In the genomic region with DNA sequence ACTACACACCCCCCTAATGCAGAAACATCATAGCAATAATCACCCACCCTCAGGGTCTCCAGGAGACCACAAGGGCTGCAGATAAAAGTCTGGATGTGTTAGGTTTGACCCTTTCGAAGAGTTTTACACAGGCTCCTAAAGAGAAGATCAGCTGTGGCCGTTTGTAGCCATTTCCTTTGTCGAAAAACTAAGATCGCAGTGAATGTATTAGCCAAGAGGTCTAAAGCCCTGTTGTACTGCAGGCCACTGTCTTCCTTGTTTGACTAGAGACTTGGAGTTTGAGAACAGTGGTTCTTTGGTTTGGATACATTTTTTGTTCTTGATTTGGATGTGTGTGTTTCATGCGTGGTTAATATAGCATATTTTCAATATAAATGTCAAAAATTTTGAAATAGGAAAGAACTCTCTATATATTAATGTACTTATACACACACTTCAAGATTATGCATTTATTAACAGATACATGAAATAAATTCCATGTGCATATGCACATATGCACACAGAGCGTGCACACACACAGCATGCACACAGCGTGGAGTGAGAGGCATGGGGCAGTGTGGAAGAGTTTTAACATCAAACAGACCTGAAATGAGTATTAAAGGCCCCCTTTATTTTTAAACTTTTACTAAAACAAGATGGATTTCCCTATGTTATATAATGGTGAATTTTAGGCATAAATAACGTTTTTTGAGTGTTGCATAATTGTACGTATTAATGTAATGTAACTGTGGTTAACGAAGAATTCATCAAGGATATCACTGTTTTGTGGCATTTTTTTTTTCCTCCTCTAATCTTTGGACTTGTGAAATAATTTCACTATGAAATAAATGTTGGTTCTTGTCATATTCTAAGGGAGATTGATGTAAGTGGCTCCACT, we compare ENCODE assay signal across 11 cellular contexts. TPM values are rescaled to one million over a fixed set of nuclear protein-coding genes. Genes with fewer than 3 reads are reported as not detected.
DNase-seq lines count a peak whose midpoint lies in the region; ATAC-seq, FAIRE-seq and TF ChIP-seq lines count a peak whose summit lies in the region.
"Had no signal": no experiment of that assay in that cellular context is flagged by ENCODE, and none has a peak within 500 bp of the region (broad histone marks: within the 10 kb centered on the region; RNA-seq: fewer than 3 reads in every experiment).

No MANE protein-coding gene starts in this region.

- H3K36me3 Mint-ChIP-seq in activated naive CD4-positive, alpha-beta T cell treated with anti-CD3 and anti-CD28 coated beads, Interleukin-2, amount 50 U/mL, for 72 hours = peaks cover 60 to 75% of the 10 kb centered on the region in 2 donors

- H3K36me3 ChIP-seq in DOHH2 (ENCODE audit: control insufficient read depth, low read length) (peaks cover 57% of the 10 kb centered on the region), Loucy (ENCODE audit: insufficient read depth, low read length) (no peaks in the 10 kb centered on the region), neuron (ENCODE audit: insufficient read depth, low read length) (no peaks in the 10 kb centered on the region), HAP-1 (replicated peaks) (no peaks in the 10 kb centered on the region)

- H3K9me3 ChIP-seq in DOHH2 (ENCODE audit: control insufficient read depth, insufficient read depth, low read length) (no peaks in the 10 kb centered on the region), Loucy (ENCODE audit: insufficient read depth, low read depth, low read length) (no peaks in the 10 kb centered on the region), neuron (ENCODE audit: low read length) (peaks cover 2% of the 10 kb centered on the region), HAP-1 (no peaks in the 10 kb centered on the region)

- in situ Hi-C loops in HAP-1 (cut with MboI; ENCODE audit: low sequenced_read_pairs) = no loop called here

- H3K9me2 ChIP-seq in DOHH2 (replicated peaks; ENCODE audit: control insufficient read depth, low read length) (no peaks in the 10 kb centered on the region), Loucy (replicated peaks; ENCODE audit: low read depth, low read length) (no peaks in the 10 kb centered on the region)

- no peak for FAIRE-seq in HTR-8/SVneo (lab: Jason Lieb, UNC)

- peak overlapping the region; percentile 80 for H3K4me2 ChIP-seq in DOHH2 (ENCODE audit: low read length)
- peak overlapping the region; percentile 79 for H3K4me2 ChIP-seq in Loucy (ENCODE audit: low read depth, low read length, poor library complexity, severe bottlenecking)

- H3F3A ChIP-seq in DOHH2 (ENCODE audit: control insufficient read depth, insufficient read depth) (peaks cover 46% of the 10 kb centered on the region), Loucy (ENCODE audit: low read depth) (no peaks in the 10 kb centered on the region)

- peaks cover 8% of the 10 kb centered on the region; the same call in 1 of the 2 replicates for H3K27me3 ChIP-seq in DOHH2 (ENCODE audit: control insufficient read depth, low read length)
- H3K27me3 ChIP-seq in Loucy (ENCODE audit: insufficient read depth, low read length, poor library complexity, severe bottlenecking) = no peaks in the 10 kb centered on the region
- peaks cover 12% of the 10 kb centered on the region for H3K27me3 ChIP-seq in neuron (ENCODE audit: insufficient read depth, low read length)
- H3K27me3 ChIP-seq in HAP-1 (ENCODE audit: low read depth) = peaks cover 44% of the 10 kb centered on the region

- H3K4me3 ChIP-seq in DOHH2 (ENCODE audit: low read length) (peak overlapping the region; percentile 91), Loucy (ENCODE audit: low read length, poor library complexity, severe bottlenecking) (peak overlapping the region; percentile 94), neuron (ENCODE audit: low read length) (peak overlapping the region; percentile 50), HAP-1 (no peak overlapping the region)

- peaks cover 35% of the 10 kb centered on the region for H3K4me1 ChIP-seq in DOHH2 (ENCODE audit: control insufficient read depth, low read length)
- peaks cover 55% of the 10 kb centered on the region for H3K4me1 ChIP-seq in Loucy (ENCODE audit: insufficient read depth, low read length, poor library complexity, severe bottlenecking)
- H3K4me1 ChIP-seq in neuron (ENCODE audit: insufficient read depth, low read length) = peaks cover 21% of the 10 kb centered on the region
- no peaks in the 10 kb centered on the region for H3K4me1 ChIP-seq in HAP-1

- no peaks in the 10 kb centered on the region for H4K20me1 ChIP-seq in DOHH2 (ENCODE audit: control insufficient read depth, insufficient read depth, low read depth, low read length)
- H4K20me1 ChIP-seq in Loucy (ENCODE audit: insufficient read depth, low read length, poor library complexity, severe bottlenecking) = no peaks in the 10 kb centered on the region

- no peaks in the 10 kb centered on the region for H3K9me3 Mint-ChIP-seq in activated naive CD4-positive, alpha-beta T cell treated with anti-CD3 and anti-CD28 coated beads, Interleukin-2, amount 50 U/mL, for 72 hours

- TF ChIP-seq CTCF in DOHH2 (IDR thresholded peaks at IDR 0.05; ENCODE audit: low read depth, low read length, poor library complexity, severe bottlenecking) (no peak), Loucy (conservative IDR thresholded peaks at IDR 0.05; ENCODE audit: low read length) (no peak)

- H2AFZ ChIP-seq in Loucy (ENCODE audit: low read length) (no peak overlapping the region), neuron (ENCODE audit: low read depth, low read length) (no peak overlapping the region)

- peak overlapping the region; percentile 90 for H3K9ac ChIP-seq in Loucy (ENCODE audit: low read depth, low read length, poor library complexity, severe bottlenecking)

- peak overlapping the region; percentile 82 for H3K27ac ChIP-seq in DOHH2 (ENCODE audit: low read depth, low read length)

- no peak for DNase-seq in activated naive CD4-positive, alpha-beta T cell treated with anti-CD3 and anti-CD28 coated beads, Interleukin-2, amount 50 U/mL, for 72 hours (ENCODE audit: low spot score in 2 of 2)
- DNase-seq in HAP-1 (ENCODE audit: low spot score in 2 of 2) (no peak), HTR-8/SVneo (ENCODE audit: insufficient read length, low spot score) (no peak), DMS79 (lab: John Stamatoyannopoulos, UW) (no peak), middle frontal gyrus (ENCODE audit: extremely low spot score, low spot score) (no peak)
- DNase-seq: left cardiac atrium, NCI-H2081 treated with DMSO at 0.1 percent for 48 hours had no signal

- peak overlapping the region; percentile 93 to 94 for H3K27ac Mint-ChIP-seq in activated naive CD4-positive, alpha-beta T cell treated with anti-CD3 and anti-CD28 coated beads, Interleukin-2, amount 50 U/mL, for 72 hours

- ATAC-seq in activated naive CD4-positive, alpha-beta T cell treated with anti-CD3 and anti-CD28 coated beads, Interleukin-2, amount 50 U/mL, for 72 hours = no peak
- ATAC-seq: left cardiac atrium, Right ventricle myocardium inferior had no signal

- H3K79me2 ChIP-seq in DOHH2 (ENCODE audit: control insufficient read depth, low read length) (peaks cover 72% of the 10 kb centered on the region), Loucy (ENCODE audit: insufficient read depth, low read length) (peaks cover 73% of the 10 kb centered on the region)

RNA-seq across cellular contexts. Expression of gene IKZF1, which starts 2.2 kb away (rescaled TPM):
- total RNA-seq in activated naive CD4-positive, alpha-beta T cell treated with anti-CD3 and anti-CD28 coated beads, Interleukin-2, amount 50 U/mL, for 72 hours = 100 to 1,000 TPM; 208 to 327 TPM
